Comparison of ENCODE assay signal across 1 cellular context in the genomic region with DNA sequence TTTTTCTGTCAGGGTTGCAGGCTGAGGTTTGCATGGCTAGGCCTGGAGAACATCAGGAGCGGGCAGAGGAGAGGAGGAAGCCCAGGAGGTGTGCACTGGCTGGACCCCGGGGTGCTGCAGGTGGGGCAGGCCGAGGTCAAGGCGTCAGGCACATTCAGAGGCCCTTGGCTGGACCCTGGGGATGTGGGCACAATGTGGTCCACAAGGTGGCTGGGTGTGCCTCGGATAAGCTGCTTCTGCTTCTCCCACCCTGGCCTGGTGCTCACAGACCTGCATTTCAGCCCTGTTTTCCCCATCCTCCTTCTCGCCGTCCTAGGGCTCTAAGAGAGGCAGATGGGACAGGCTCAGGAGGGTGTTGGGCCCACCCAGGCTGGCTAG.
TF ChIP-seq lines count a peak whose summit lies in the region.

No MANE protein-coding gene starts in this region.

TF ChIP-seq in GM23338, 12 proteins besides CTCF, POLR2A, EP300 and RAD21:
- TF ChIP-seq, protein P1, sequence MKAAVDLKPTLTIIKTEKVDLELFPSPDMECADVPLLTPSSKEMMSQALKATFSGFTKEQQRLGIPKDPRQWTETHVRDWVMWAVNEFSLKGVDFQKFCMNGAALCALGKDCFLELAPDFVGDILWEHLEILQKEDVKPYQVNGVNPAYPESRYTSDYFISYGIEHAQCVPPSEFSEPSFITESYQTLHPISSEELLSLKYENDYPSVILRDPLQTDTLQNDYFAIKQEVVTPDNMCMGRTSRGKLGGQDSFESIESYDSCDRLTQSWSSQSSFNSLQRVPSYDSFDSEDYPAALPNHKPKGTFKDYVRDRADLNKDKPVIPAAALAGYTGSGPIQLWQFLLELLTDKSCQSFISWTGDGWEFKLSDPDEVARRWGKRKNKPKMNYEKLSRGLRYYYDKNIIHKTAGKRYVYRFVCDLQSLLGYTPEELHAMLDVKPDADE (IDR thresholded peaks at IDR 0.05), result no peak
- TF ChIP-seq POLR2AphosphoS5 (IDR thresholded peaks at IDR 0.05; ENCODE audit: low read depth) (no peak), ZNF114 (CRISPR knock-in tag; IDR thresholded peaks at IDR 0.05) (no peak), ZNF331 (CRISPR knock-in tag; IDR thresholded peaks at IDR 0.05; ENCODE audit: low read depth) (no peak), JUNB (IDR thresholded peaks at IDR 0.05; ENCODE audit: unreplicated experiment) (no peak)
- TF ChIP-seq, protein P2, sequence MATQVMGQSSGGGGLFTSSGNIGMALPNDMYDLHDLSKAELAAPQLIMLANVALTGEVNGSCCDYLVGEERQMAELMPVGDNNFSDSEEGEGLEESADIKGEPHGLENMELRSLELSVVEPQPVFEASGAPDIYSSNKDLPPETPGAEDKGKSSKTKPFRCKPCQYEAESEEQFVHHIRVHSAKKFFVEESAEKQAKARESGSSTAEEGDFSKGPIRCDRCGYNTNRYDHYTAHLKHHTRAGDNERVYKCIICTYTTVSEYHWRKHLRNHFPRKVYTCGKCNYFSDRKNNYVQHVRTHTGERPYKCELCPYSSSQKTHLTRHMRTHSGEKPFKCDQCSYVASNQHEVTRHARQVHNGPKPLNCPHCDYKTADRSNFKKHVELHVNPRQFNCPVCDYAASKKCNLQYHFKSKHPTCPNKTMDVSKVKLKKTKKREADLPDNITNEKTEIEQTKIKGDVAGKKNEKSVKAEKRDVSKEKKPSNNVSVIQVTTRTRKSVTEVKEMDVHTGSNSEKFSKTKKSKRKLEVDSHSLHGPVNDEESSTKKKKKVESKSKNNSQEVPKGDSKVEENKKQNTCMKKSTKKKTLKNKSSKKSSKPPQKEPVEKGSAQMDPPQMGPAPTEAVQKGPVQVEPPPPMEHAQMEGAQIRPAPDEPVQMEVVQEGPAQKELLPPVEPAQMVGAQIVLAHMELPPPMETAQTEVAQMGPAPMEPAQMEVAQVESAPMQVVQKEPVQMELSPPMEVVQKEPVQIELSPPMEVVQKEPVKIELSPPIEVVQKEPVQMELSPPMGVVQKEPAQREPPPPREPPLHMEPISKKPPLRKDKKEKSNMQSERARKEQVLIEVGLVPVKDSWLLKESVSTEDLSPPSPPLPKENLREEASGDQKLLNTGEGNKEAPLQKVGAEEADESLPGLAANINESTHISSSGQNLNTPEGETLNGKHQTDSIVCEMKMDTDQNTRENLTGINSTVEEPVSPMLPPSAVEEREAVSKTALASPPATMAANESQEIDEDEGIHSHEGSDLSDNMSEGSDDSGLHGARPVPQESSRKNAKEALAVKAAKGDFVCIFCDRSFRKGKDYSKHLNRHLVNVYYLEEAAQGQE (IDR thresholded peaks at IDR 0.05; ENCODE audit: unreplicated experiment), result no peak
